Comparison of ENCODE assay signal across 1 cellular context in the genomic region with DNA sequence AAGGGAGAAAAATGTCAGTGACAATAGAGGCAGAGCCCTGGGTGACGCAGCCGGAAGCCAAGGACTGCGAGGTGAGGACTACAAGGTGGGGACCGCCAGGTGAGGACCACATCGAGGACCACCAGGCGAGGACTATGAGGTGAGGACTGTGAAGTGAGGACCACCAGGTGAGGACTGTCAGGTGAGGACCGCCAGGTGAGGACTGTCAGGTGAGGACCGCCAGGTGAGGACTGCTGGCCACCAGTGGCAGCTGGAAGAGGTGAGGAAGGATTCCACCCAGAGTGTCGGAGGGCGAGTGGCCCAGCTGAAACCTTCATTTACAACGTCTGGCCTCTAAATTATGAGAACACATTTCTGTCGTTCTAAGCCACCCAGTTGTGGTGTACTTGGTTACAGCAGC.
TF ChIP-seq lines count a peak whose summit lies in the region.

No MANE protein-coding gene starts in this region.

TF ChIP-seq in IMR-90, 13 proteins besides CTCF, POLR2A, EP300 and RAD21:
- no peak for TF ChIP-seq CEBPB (IDR thresholded peaks at IDR 0.05; ENCODE audit: low read depth, low read length)
- TF ChIP-seq RCOR1 (IDR thresholded peaks at IDR 0.05; ENCODE audit: insufficient replicate concordance, low read length): no peak
- no peak for TF ChIP-seq SMC3 (IDR thresholded peaks at IDR 0.05; ENCODE audit: low read depth, low read length)
- no peak for TF ChIP-seq MAZ (IDR thresholded peaks at IDR 0.05; ENCODE audit: borderline replicate concordance, low read depth, low read length)
- TF ChIP-seq MAFK (IDR thresholded peaks at IDR 0.05; ENCODE audit: low read depth, low read length): no peak
- TF ChIP-seq MXI1 (IDR thresholded peaks at IDR 0.05; ENCODE audit: borderline replicate concordance, low read depth, low read length): no peak
- TF ChIP-seq RFX5 (IDR thresholded peaks at IDR 0.05; ENCODE audit: low read depth, low read length): no peak
- TF ChIP-seq NFE2L2 (IDR thresholded peaks at IDR 0.05; ENCODE audit: low read depth, low read length): no peak
- TF ChIP-seq USF2 (IDR thresholded peaks at IDR 0.05; ENCODE audit: low read depth, low read length): no peak
- TF ChIP-seq, protein P1, sequence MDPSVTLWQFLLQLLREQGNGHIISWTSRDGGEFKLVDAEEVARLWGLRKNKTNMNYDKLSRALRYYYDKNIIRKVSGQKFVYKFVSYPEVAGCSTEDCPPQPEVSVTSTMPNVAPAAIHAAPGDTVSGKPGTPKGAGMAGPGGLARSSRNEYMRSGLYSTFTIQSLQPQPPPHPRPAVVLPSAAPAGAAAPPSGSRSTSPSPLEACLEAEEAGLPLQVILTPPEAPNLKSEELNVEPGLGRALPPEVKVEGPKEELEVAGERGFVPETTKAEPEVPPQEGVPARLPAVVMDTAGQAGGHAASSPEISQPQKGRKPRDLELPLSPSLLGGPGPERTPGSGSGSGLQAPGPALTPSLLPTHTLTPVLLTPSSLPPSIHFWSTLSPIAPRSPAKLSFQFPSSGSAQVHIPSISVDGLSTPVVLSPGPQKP (IDR thresholded peaks at IDR 0.05; ENCODE audit: borderline replicate concordance, low read depth, low read length): no peak
- TF ChIP-seq FOS (IDR thresholded peaks at IDR 0.05; ENCODE audit: low read depth, low read length): no peak
- no peak for TF ChIP-seq BHLHE40 (IDR thresholded peaks at IDR 0.05; ENCODE audit: low read depth, low read length)
- no peak for TF ChIP-seq CHD1 (IDR thresholded peaks at IDR 0.05; ENCODE audit: low read depth, low read length)
